Comparison of ENCODE assay signal across 8 cellular contexts in the genomic region with DNA sequence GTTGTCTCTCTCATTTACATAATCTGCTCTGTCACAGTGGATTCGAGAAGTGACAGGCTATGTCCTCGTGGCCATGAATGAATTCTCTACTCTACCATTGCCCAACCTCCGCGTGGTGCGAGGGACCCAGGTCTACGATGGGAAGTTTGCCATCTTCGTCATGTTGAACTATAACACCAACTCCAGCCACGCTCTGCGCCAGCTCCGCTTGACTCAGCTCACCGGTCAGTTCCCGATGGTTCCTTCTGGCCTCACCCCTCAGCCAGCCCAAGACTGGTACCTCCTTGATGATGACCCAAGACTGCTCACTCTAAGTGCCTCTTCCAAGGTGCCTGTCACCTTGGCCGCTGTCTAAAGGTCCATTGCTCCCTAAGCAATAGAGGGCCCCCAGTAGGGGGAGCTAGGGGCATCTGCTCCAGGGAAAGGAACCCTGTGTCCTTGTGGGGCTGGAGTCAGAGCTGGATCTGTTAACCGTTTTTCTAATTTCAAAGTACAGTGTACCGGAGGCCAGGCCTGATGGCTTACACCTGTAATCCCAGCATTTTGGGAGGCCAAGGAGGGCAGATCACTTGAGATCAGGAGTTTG. TPM values are rescaled to one million over a fixed set of nuclear protein-coding genes. Genes with fewer than 3 reads are reported as not detected.
A peak's percentile ranks its signal among the peaks of the same experiment; 100 is the strongest.
DNase-seq lines count a peak whose midpoint lies in the region; ATAC-seq and TF ChIP-seq lines count a peak whose summit lies in the region.
"Had no signal": no experiment of that assay in that cellular context is flagged by ENCODE, and none has a peak within 500 bp of the region (broad histone marks: within the 10 kb centered on the region; RNA-seq: fewer than 3 reads in every experiment).

No MANE protein-coding gene starts in this region.

- no peak overlapping the region for H3K4me3 ChIP-seq in GM06990 (replicated peaks; ENCODE audit: low read depth, low read length)
- no peak overlapping the region for H3K4me3 ChIP-seq in KMS-11 (IDR thresholded peaks at IDR 0.05; ENCODE audit: insufficient read depth, low read depth, low read length)

- no peaks in the 10 kb centered on the region for H3K36me3 Mint-ChIP-seq in activated naive CD8-positive, alpha-beta T cell treated with anti-CD3 and anti-CD28 coated beads, Interleukin-2, amount 10 ng/mL, durations not matched to agents 7 days and 5 days
- H3K36me3 Mint-ChIP-seq: immature natural killer cell had no signal

- TF ChIP-seq CTCF in GM06990 (IDR thresholded peaks at IDR 0.05; ENCODE audit: insufficient read depth, low read length, poor library complexity, severe bottlenecking) (peak; percentile 71), KMS-11 (conservative IDR thresholded peaks at IDR 0.05; ENCODE audit: low read depth, low read length) (peak; percentile 65)

- peaks cover 6% of the 10 kb centered on the region for H3K4me1 ChIP-seq in KMS-11 (ENCODE audit: low read depth, poor library complexity, severe bottlenecking)

- no peak for DNase-seq in GM06990 (ENCODE audit: extremely low read depth, insufficient read length)
- peak; percentile 47 for DNase-seq in activated naive CD8-positive, alpha-beta T cell treated with anti-CD3 and anti-CD28 coated beads, Interleukin-2, amount 10 ng/mL, durations not matched to agents 7 days and 5 days
- peak; percentile 9 to 36 for DNase-seq in lung microvascular endothelial cell (ENCODE audit: low read depth in 2 of 2)
- no peak for DNase-seq in NCI-H510A (lab: John Stamatoyannopoulos, UW)

- no peak overlapping the region for H3K9ac ChIP-seq in KMS-11

- H3K4me3 Mint-ChIP-seq in activated naive CD8-positive, alpha-beta T cell treated with anti-CD3 and anti-CD28 coated beads, Interleukin-2, amount 10 ng/mL, durations not matched to agents 7 days and 5 days, result no peak overlapping the region
- H3K4me3 Mint-ChIP-seq: immature natural killer cell had no signal

- H3K27ac ChIP-seq in KMS-11, result no peak overlapping the region

- H4K20me1 ChIP-seq in KMS-11 (ENCODE audit: insufficient read depth), result no peaks in the 10 kb centered on the region

- H3K27me3 ChIP-seq in GM06990 (replicated peaks; ENCODE audit: control insufficient read depth, insufficient read depth, low read length) (peaks cover 4% of the 10 kb centered on the region), KMS-11 (ENCODE audit: insufficient read depth, low read depth) (peaks cover 32% of the 10 kb centered on the region; the same call in 1 of the 2 replicates)

- no peak overlapping the region for H3K27ac Mint-ChIP-seq in activated naive CD8-positive, alpha-beta T cell treated with anti-CD3 and anti-CD28 coated beads, Interleukin-2, amount 10 ng/mL, durations not matched to agents 7 days and 5 days

- no peak overlapping the region for H2AFZ ChIP-seq in KMS-11 (ENCODE audit: low read depth)

- H3K79me2 ChIP-seq in KMS-11 (ENCODE audit: insufficient read depth, low read depth), result no peaks in the 10 kb centered on the region

- no peaks in the 10 kb centered on the region for H3K9me3 Mint-ChIP-seq in activated naive CD8-positive, alpha-beta T cell treated with anti-CD3 and anti-CD28 coated beads, Interleukin-2, amount 10 ng/mL, durations not matched to agents 7 days and 5 days
- H3K9me3 Mint-ChIP-seq: immature natural killer cell had no signal

- peaks cover 15% of the 10 kb centered on the region for H3K4me1 Mint-ChIP-seq in activated naive CD8-positive, alpha-beta T cell treated with anti-CD3 and anti-CD28 coated beads, Interleukin-2, amount 10 ng/mL, durations not matched to agents 7 days and 5 days

- H3K27me3 Mint-ChIP-seq in activated naive CD8-positive, alpha-beta T cell treated with anti-CD3 and anti-CD28 coated beads, Interleukin-2, amount 10 ng/mL, durations not matched to agents 7 days and 5 days, result peaks cover 20% of the 10 kb centered on the region

- POLR2A ChIA-PET in activated naive CD8-positive, alpha-beta T cell treated with anti-CD3 and anti-CD28 coated beads, Interleukin-2, amount 10 ng/mL, durations not matched to agents 7 days and 5 days (lab: Charles Lee), result interaction anchor here (0.6 to 3.8 kb wide), 5 partner anchors 19 to 33 kb away, joined by 3 to 22 read pairs (median 4); a partner anchor contains a TSS

- ATAC-seq in activated naive CD8-positive, alpha-beta T cell treated with anti-CD3 and anti-CD28 coated beads, Interleukin-2, amount 10 ng/mL, durations not matched to agents 7 days and 5 days (ENCODE audit: low read depth), result peak; percentile 59
- ATAC-seq in HG03460 (IDR thresholded peaks at IDR 0.05; ENCODE audit: unreplicated experiment) (no peak), HG03095 (IDR thresholded peaks at IDR 0.05; ENCODE audit: unreplicated experiment) (no peak)

- H3K36me3 ChIP-seq in GM06990 (ENCODE audit: control insufficient read depth, insufficient read depth, low read length) (no peaks in the 10 kb centered on the region), KMS-11 (ENCODE audit: insufficient read depth) (no peaks in the 10 kb centered on the region)

- H3K4me2 ChIP-seq in KMS-11, result no peak overlapping the region

RNA-seq across cellular contexts. Expression of a gene that starts 5.1 kb away (rescaled TPM):
- 1 to 10 TPM; 7.1 to 8.1 TPM for total RNA-seq in activated naive CD8-positive, alpha-beta T cell treated with anti-CD3 and anti-CD28 coated beads, Interleukin-2, amount 10 ng/mL, durations not matched to agents 7 days and 5 days
- total RNA-seq in lung microvascular endothelial cell, result under 0.01 and 0.22 TPM in 2 replicates

RNA-seq across cellular contexts. Expression of a gene that starts 19.3 kb away (rescaled TPM):
- total RNA-seq in activated naive CD8-positive, alpha-beta T cell treated with anti-CD3 and anti-CD28 coated beads, Interleukin-2, amount 10 ng/mL, durations not matched to agents 7 days and 5 days, result 100 to 1,000 TPM; 226 to 227 TPM
- total RNA-seq in lung microvascular endothelial cell, result 80.8 and 102 TPM in 2 replicates

RNA-seq across cellular contexts. Expression of a gene that starts 31.4 kb away (rescaled TPM):
- total RNA-seq in activated naive CD8-positive, alpha-beta T cell treated with anti-CD3 and anti-CD28 coated beads, Interleukin-2, amount 10 ng/mL, durations not matched to agents 7 days and 5 days, result 1,000 to 10,000 TPM; 4,462 to 4,551 TPM
- 2,546 and 2,559 TPM in 2 replicates for total RNA-seq in lung microvascular endothelial cell

RNA-seq across cellular contexts. Expression of a gene that starts 33.0 kb away (rescaled TPM):
- total RNA-seq in activated naive CD8-positive, alpha-beta T cell treated with anti-CD3 and anti-CD28 coated beads, Interleukin-2, amount 10 ng/mL, durations not matched to agents 7 days and 5 days, result 10 to 100 TPM; 10.6 to 12.0 TPM
- total RNA-seq in lung microvascular endothelial cell, result 2.6 and 5.0 TPM in 2 replicates

RNA-seq across cellular contexts. Expression of a gene that starts 43.0 kb away (rescaled TPM):
- total RNA-seq in activated naive CD8-positive, alpha-beta T cell treated with anti-CD3 and anti-CD28 coated beads, Interleukin-2, amount 10 ng/mL, durations not matched to agents 7 days and 5 days, result 100 to 1,000 TPM; 251 TPM
- total RNA-seq in lung microvascular endothelial cell, result 270 and 326 TPM in 2 replicates

Comparison
In these comparisons a context has a peak if more than half of its experiments do, and no peak if none do; other contexts are left out.
1. DNase-seq: peak in activated naive CD8-positive, alpha-beta T cell treated with anti-CD3 and anti-CD28 coated beads, Interleukin-2, amount 10 ng/mL, durations not matched to agents 7 days and 5 days (single experiment) and lung microvascular endothelial cell (2 of 2); none in GM06990 (single experiment) and NCI-H510A (single experiment).